ENCODE assay signal across 8 cellular contexts in genomic region chr17:4789701-4789950, GRCh38. TPM values are rescaled to one million over a fixed set of nuclear protein-coding genes. Genes with fewer than 3 reads are reported as not detected.
A peak's percentile ranks its signal among the peaks of the same experiment; 100 is the strongest.
DNase-seq lines count a peak whose midpoint lies in the region; ATAC-seq and TF ChIP-seq lines count a peak whose summit lies in the region.

No MANE protein-coding gene starts in this region.

- no peak for TF ChIP-seq CTCF in transverse colon (IDR thresholded peaks at IDR 0.05)

- no peaks in the 10 kb centered on the region for H3K36me3 Mint-ChIP-seq in activated naive CD4-positive, alpha-beta T cell treated with anti-CD3 and anti-CD28 coated beads, Interleukin-2, amount 10 ng/mL, durations not matched to agents 7 days and 5 days
- no peaks in the 10 kb centered on the region for H3K36me3 Mint-ChIP-seq in activated naive CD8-positive, alpha-beta T cell treated with anti-CD3 and anti-CD28 coated beads, Interleukin-2, amount 10 ng/mL, durations not matched to agents 7 days and 5 days

- peak overlapping the region; percentile 56 for H3K27ac Mint-ChIP-seq in activated naive CD4-positive, alpha-beta T cell treated with anti-CD3 and anti-CD28 coated beads, Interleukin-2, amount 10 ng/mL, durations not matched to agents 7 days and 5 days
- peak overlapping the region; percentile 70 for H3K27ac Mint-ChIP-seq in activated naive CD8-positive, alpha-beta T cell treated with anti-CD3 and anti-CD28 coated beads, Interleukin-2, amount 10 ng/mL, durations not matched to agents 7 days and 5 days

- WGBS in transverse colon (ENCODE audit: low coverage in 1 of 2), 2 donors: 0% methylated on average over 13 of the region's 25 CpGs; no CpG with 5 or more reads in 1 of the 2 donors

- H3K27me3 ChIP-seq in transverse colon: peaks cover 18% of the 10 kb centered on the region

- no peaks in the 10 kb centered on the region for H3K9me3 Mint-ChIP-seq in activated naive CD4-positive, alpha-beta T cell treated with anti-CD3 and anti-CD28 coated beads, Interleukin-2, amount 10 ng/mL, durations not matched to agents 7 days and 5 days
- no peaks in the 10 kb centered on the region for H3K9me3 Mint-ChIP-seq in activated naive CD8-positive, alpha-beta T cell treated with anti-CD3 and anti-CD28 coated beads, Interleukin-2, amount 10 ng/mL, durations not matched to agents 7 days and 5 days

- H3K4me1 ChIP-seq in transverse colon: peaks cover 11 to 42% (median 38%) of the 10 kb centered on the region in 4 donors

- H3K9me3 ChIP-seq in transverse colon: no peaks in the 10 kb centered on the region

- DNase-seq in activated naive CD4-positive, alpha-beta T cell treated with anti-CD3 and anti-CD28 coated beads, Interleukin-2, amount 10 ng/mL, durations not matched to agents 7 days and 5 days: no peak
- no peak for DNase-seq in activated naive CD4-positive, alpha-beta T cell treated with anti-CD3 and anti-CD28 coated beads, Interleukin-2, amount 50 U/mL, for 16 hours
- DNase-seq in activated naive CD8-positive, alpha-beta T cell treated with anti-CD3 and anti-CD28 coated beads, Interleukin-2, amount 10 ng/mL, durations not matched to agents 7 days and 5 days: no peak
- DNase-seq in left lobe of liver (ENCODE audit: low spot score): no peak
- DNase-seq in transverse colon: no peak
- DNase-seq in CD1c-positive myeloid dendritic cell (ENCODE audit: extremely low spot score): no peak
- no peak for DNase-seq in activated CD4-positive, alpha-beta T cell treated with anti-CD3 and anti-CD28 coated beads, Interleukin-2, amount 50 U/mL, for 48 hours
- no peak for DNase-seq in mucosa of gallbladder (ENCODE audit: low spot score)

- ATAC-seq in activated naive CD8-positive, alpha-beta T cell treated with anti-CD3 and anti-CD28 coated beads, Interleukin-2, amount 10 ng/mL, durations not matched to agents 7 days and 5 days (ENCODE audit: low read depth): no peak
- peak; percentile 7 for ATAC-seq in left lobe of liver

- H3K4me3 ChIP-seq in transverse colon: peak overlapping the region; percentile 49 to 73 (median 68)

- intact Hi-C loops in transverse colon (cut with DNase I; ENCODE audit: low total_unique reads): loop anchor here (5.0 to 10.0 kb wide), 2 partner anchors 55 to 98 kb away; partner anchors contain the start of genes CXCL16, MED11 and ZMYND15

- no peak for TF ChIP-seq EP300 in transverse colon (IDR thresholded peaks at IDR 0.05; ENCODE audit: low read depth)

- peaks cover 40% of the 10 kb centered on the region for H3K4me1 Mint-ChIP-seq in activated naive CD4-positive, alpha-beta T cell treated with anti-CD3 and anti-CD28 coated beads, Interleukin-2, amount 10 ng/mL, durations not matched to agents 7 days and 5 days
- peaks cover 19% of the 10 kb centered on the region for H3K4me1 Mint-ChIP-seq in activated naive CD8-positive, alpha-beta T cell treated with anti-CD3 and anti-CD28 coated beads, Interleukin-2, amount 10 ng/mL, durations not matched to agents 7 days and 5 days

- no peak for TF ChIP-seq POLR2A in transverse colon (IDR thresholded peaks at IDR 0.05)

- no peaks in the 10 kb centered on the region for H3K36me3 ChIP-seq in transverse colon

- H3K27me3 Mint-ChIP-seq in activated naive CD4-positive, alpha-beta T cell treated with anti-CD3 and anti-CD28 coated beads, Interleukin-2, amount 10 ng/mL, durations not matched to agents 7 days and 5 days: peaks cover 66% of the 10 kb centered on the region
- H3K27me3 Mint-ChIP-seq in activated naive CD8-positive, alpha-beta T cell treated with anti-CD3 and anti-CD28 coated beads, Interleukin-2, amount 10 ng/mL, durations not matched to agents 7 days and 5 days: peaks cover 60% of the 10 kb centered on the region

- in situ Hi-C loops in transverse colon (cut with MboI; ENCODE audit: low pct_ligation_motif_present in 1 of 4, low pct_unique_long_range_greater_than_20kb in 1 of 4, low sequenced_read_pairs in 3 of 4): loop anchor here (10.0 to 25.0 kb wide), 3 partner anchors 55 to 98 kb away; partner anchors contain the start of genes C17orf107 (in 2 of the 4), CXCL16 (in 1 of the 4), MED11 (in 1 of the 4) and ZMYND15 (in 1 of the 4)

- POLR2A ChIA-PET in activated naive CD8-positive, alpha-beta T cell treated with anti-CD3 and anti-CD28 coated beads, Interleukin-2, amount 10 ng/mL, durations not matched to agents 7 days and 5 days (lab: Charles Lee): interaction anchor here (0.7 to 2.8 kb wide), 12 partner anchors 10 to 158 kb away, joined by 3 to 17 read pairs (median 4); partner anchors contain the start of genes ARRB2, C17orf107, MINK1 and PLD2

- CTCF ChIA-PET in activated naive CD4-positive, alpha-beta T cell treated with anti-CD3 and anti-CD28 coated beads, Interleukin-2, amount 10 ng/mL, durations not matched to agents 7 days and 5 days (lab: Charles Lee): interaction anchor here (0.6 to 3.9 kb wide), 21 partner anchors 9 to 223 kb away, joined by 3 to 28 read pairs (median 5); partner anchors contain the start of genes ARRB2, C17orf107, CHRNE and MED11

- peak overlapping the region; percentile 66 for H3K4me3 Mint-ChIP-seq in activated naive CD4-positive, alpha-beta T cell treated with anti-CD3 and anti-CD28 coated beads, Interleukin-2, amount 10 ng/mL, durations not matched to agents 7 days and 5 days
- H3K4me3 Mint-ChIP-seq in activated naive CD8-positive, alpha-beta T cell treated with anti-CD3 and anti-CD28 coated beads, Interleukin-2, amount 10 ng/mL, durations not matched to agents 7 days and 5 days: peak overlapping the region; percentile 78

- H3K27ac ChIP-seq in transverse colon: peak overlapping the region; percentile 95 to 99 (median 98)

RNA-seq across cellular contexts. Expression of gene GLTPD2, which starts 0.9 kb away (rescaled TPM):
- not detected for total RNA-seq in activated naive CD8-positive, alpha-beta T cell treated with anti-CD3 and anti-CD28 coated beads, Interleukin-2, amount 10 ng/mL, durations not matched to agents 7 days and 5 days
- total RNA-seq in left lobe of liver: 28.0 TPM
- 1 to 10 TPM in 1 of 4 donors, under 1 TPM in 1, not detected in 2; 0.41 to 1.7 TPM for total RNA-seq in transverse colon
- 0.46 TPM for total RNA-seq in mucosa of gallbladder

RNA-seq across cellular contexts. Expression of gene VMO1, which starts 3.5 kb away (rescaled TPM):
- total RNA-seq in activated naive CD8-positive, alpha-beta T cell treated with anti-CD3 and anti-CD28 coated beads, Interleukin-2, amount 10 ng/mL, durations not matched to agents 7 days and 5 days: not detected
- total RNA-seq in left lobe of liver (8.2 TPM), transverse colon (1 to 10 TPM in 2 of 4 donors, under 1 TPM in 1, not detected in 1; 0.68 to 5.2 (median 1.9) TPM), mucosa of gallbladder (3.9 TPM)

RNA-seq across cellular contexts. Expression of gene PSMB6, which starts 6.3 kb away (rescaled TPM):
- 10 to 100 TPM; 81.4 to 83.1 TPM for total RNA-seq in activated naive CD8-positive, alpha-beta T cell treated with anti-CD3 and anti-CD28 coated beads, Interleukin-2, amount 10 ng/mL, durations not matched to agents 7 days and 5 days
- total RNA-seq in left lobe of liver: 79.1 TPM
- total RNA-seq in transverse colon: 100 to 1,000 TPM in 2 of 4 donors, 10 to 100 TPM in 2; 34.0 to 111 (median 80.9) TPM
- 104 TPM for total RNA-seq in mucosa of gallbladder

RNA-seq across cellular contexts. Expression of gene PLD2, which starts 17.3 kb away (rescaled TPM):
- 10 to 100 TPM; 18.8 to 21.7 TPM for total RNA-seq in activated naive CD8-positive, alpha-beta T cell treated with anti-CD3 and anti-CD28 coated beads, Interleukin-2, amount 10 ng/mL, durations not matched to agents 7 days and 5 days
- total RNA-seq in left lobe of liver (8.5 TPM), transverse colon (10 to 100 TPM; 13.9 to 81.9 (median 18.9) TPM), mucosa of gallbladder (48.7 TPM)

Comparison
In these comparisons a context has a peak if more than half of its experiments do, and no peak if none do; other contexts are left out.
1. RNA of gene GLTPD2, which starts 0.9 kb away (total RNA-seq): 28.0 TPM in left lobe of liver (single experiment); 0.46 TPM in mucosa of gallbladder (single experiment), 0.41 to 1.7 TPM in transverse colon and not detected in activated naive CD8-positive, alpha-beta T cell treated with anti-CD3 and anti-CD28 coated beads, Interleukin-2, amount 10 ng/mL, durations not matched to agents 7 days and 5 days; every median in the first group is over 10 times any median in the second.